ENCODE assay signal across 8 cellular contexts in genomic region chr17:8630802-8631553, GRCh38. TPM values are rescaled to one million over a fixed set of nuclear protein-coding genes. Genes with fewer than 3 reads are reported as not detected.
DNase-seq lines count a peak whose midpoint lies in the region; ATAC-seq and TF ChIP-seq lines count a peak whose summit lies in the region.

No MANE protein-coding gene starts in this region.

- peak; percentile 100 for DNase-seq in DMS53 (lab: John Stamatoyannopoulos, UW)
- DNase-seq in GM23248 = peak; percentile 99
- peak; percentile 68 to 73 for DNase-seq in Kasumi-1 (lab: John Stamatoyannopoulos, UW)
- peak; percentile 99 for DNase-seq in RWPE2 (ENCODE audit: low spot score)
- peak; percentile 94 for DNase-seq in activated effector memory CD4-positive, alpha-beta T cell treated with anti-CD3 and anti-CD28 coated beads, Interleukin-2, amount 50 U/mL, for 16 hours
- peak; percentile 98 for DNase-seq in fibroblast of the conjunctiva (ENCODE audit: low read depth)
- peak; percentile 91 for DNase-seq in stimulated activated naive CD8-positive, alpha-beta T cell treated with anti-CD3 and anti-CD28 coated beads, Interleukin-15, Interleukin-2, amounts not matched to agents 100 U/mL and 50 U/mL, for 24 hours

- no peaks in the 10 kb centered on the region for H3K9me3 ChIP-seq in GM23248 (ENCODE audit: low read depth)
- H3K9me3 ChIP-seq in RWPE2 (ENCODE audit: severe bottlenecking) = no peaks in the 10 kb centered on the region

- H3K36me3 ChIP-seq in GM23248 (ENCODE audit: low read depth) (no peaks in the 10 kb centered on the region), RWPE2 (ENCODE audit: low read depth) (no peaks in the 10 kb centered on the region)

- 0 out of 2 replicates have a peak overlapping the region, but pooled peaks have one; percentile 12 for H3K27ac ChIP-seq in GM23248
- peak overlapping the region; percentile 36 for H3K27ac ChIP-seq in RWPE2 (ENCODE audit: poor library complexity, severe bottlenecking)

- no peaks in the 10 kb centered on the region for H3K27me3 ChIP-seq in GM23248 (replicated peaks; ENCODE audit: insufficient read depth)
- H3K27me3 ChIP-seq in RWPE2 (ENCODE audit: insufficient read depth, poor library complexity, severe bottlenecking) = no peaks in the 10 kb centered on the region

- peak overlapping the region; percentile 93 for H3K9ac ChIP-seq in GM23248

- ATAC-seq in RWPE2 (ENCODE audit: low read depth) = peak; percentile 95
- ATAC-seq in stimulated activated naive CD8-positive, alpha-beta T cell treated with anti-CD3 and anti-CD28 coated beads, Interleukin-15, Interleukin-2, amounts not matched to agents 100 U/mL and 50 U/mL, for 24 hours = peak; percentile 99

- peak overlapping the region; percentile 97 for H3K4me2 ChIP-seq in GM23248 (ENCODE audit: unreplicated experiment)

- H3K4me3 ChIP-seq in GM23248 (peak overlapping the region; percentile 96), RWPE2 (ENCODE audit: severe bottlenecking) (peak overlapping the region; percentile 90)

- H4K20me1 ChIP-seq in GM23248 (ENCODE audit: insufficient read depth) = no peaks in the 10 kb centered on the region

- TF ChIP-seq CTCF in RWPE2 (IDR thresholded peaks at IDR 0.05; ENCODE audit: poor library complexity, severe bottlenecking) (peak; percentile 30), nephron (IDR thresholded peaks at IDR 0.05; ENCODE audit: unreplicated experiment in 3 of 3) (peak in 1 of 3 experiments; percentile 41)

- peak overlapping the region; percentile 78 to 94 (median 92) for H3K27ac Mint-ChIP-seq in nephron

- H3K36me3 Mint-ChIP-seq in nephron (ENCODE audit: low read depth) = no peaks in the 10 kb centered on the region

- H3K9me3 Mint-ChIP-seq in nephron = no peaks in the 10 kb centered on the region

- H2AFZ ChIP-seq in GM23248 = peak overlapping the region; percentile 85

- in situ Hi-C loops in GM23248 (cut with MboI) = no loop called here

- H3K9me2 ChIP-seq in GM23248 (ENCODE audit: insufficient read depth) = no peaks in the 10 kb centered on the region

- H3K27me3 Mint-ChIP-seq in nephron (ENCODE audit: low read depth) = no peaks in the 10 kb centered on the region

- H3F3A ChIP-seq in GM23248 (ENCODE audit: insufficient read depth) = no peaks in the 10 kb centered on the region; the same call in none of the 2 replicates

- peaks cover 19% of the 10 kb centered on the region for H3K4me1 Mint-ChIP-seq in nephron

- H3K4me1 ChIP-seq in GM23248 (ENCODE audit: insufficient read depth) (peaks cover 9% of the 10 kb centered on the region; the same call in 1 of the 2 replicates), RWPE2 (ENCODE audit: insufficient read depth, poor library complexity, severe bottlenecking) (no peaks in the 10 kb centered on the region)

- peaks cover 43% of the 10 kb centered on the region for H3K79me2 ChIP-seq in GM23248 (ENCODE audit: insufficient read depth)

- 1 to 2% methylated on average over 47 to 73 of the region's 85 CpGs for WGBS in GM23248 (ENCODE audit: low coverage in 1 of 2, low lambda C conversion rate in 2 of 2, missing lambda C conversion rate in 2 of 2), 2 experiments

- H3K4me3 Mint-ChIP-seq in nephron = peak overlapping the region; percentile 91 to 99 (median 98)

RNA-seq across cellular contexts. Expression of gene MYH10, which starts 0.5 kb away (rescaled TPM):
- total RNA-seq in GM23248 (2014; rRNA removed; shearing (Covaris generic)) = 39.2 and 46.8 TPM in 2 replicates
- polyA plus RNA-seq in GM23248 (2016; fragmentation: Nextera tagmentation; extraction: Ambion mirVana) = 69.5 and 76.8 TPM in 2 replicates

Comparison
In these comparisons a context has a peak if more than half of its experiments do, and no peak if none do; other contexts are left out.
1. Peak in every context shown above with its lines: DNase-seq, ATAC-seq, H3K4me3 ChIP-seq and H3K27ac ChIP-seq.